In the genomic region with DNA sequence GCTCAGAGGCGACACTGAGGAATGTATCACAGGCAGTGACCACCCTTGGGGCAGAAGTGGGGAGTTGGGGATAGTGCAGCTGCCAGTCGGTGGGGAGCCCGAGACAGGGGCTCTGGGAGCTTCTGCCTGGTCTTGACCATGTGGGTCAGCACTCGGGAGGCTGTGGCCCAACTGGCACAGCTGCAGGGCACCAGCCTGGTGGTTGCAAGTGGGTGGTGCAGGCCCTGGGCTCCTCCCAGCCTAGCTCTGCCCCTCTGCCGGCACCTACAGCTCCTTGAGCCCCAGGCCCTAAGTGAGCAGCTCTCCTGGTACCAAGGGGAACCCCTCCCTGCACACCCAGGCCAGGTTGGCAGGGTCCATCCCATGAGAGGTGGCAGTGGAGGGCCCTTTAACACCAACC, we compare ENCODE assay signal across 21 cellular contexts. TPM values are rescaled to one million over a fixed set of nuclear protein-coding genes. Genes with fewer than 3 reads are reported as not detected.
DNase-seq lines count a peak whose midpoint lies in the region; ATAC-seq, FAIRE-seq and TF ChIP-seq lines count a peak whose summit lies in the region.
"Had no signal": no experiment of that assay in that cellular context is flagged by ENCODE, and none has a peak within 500 bp of the region (broad histone marks: within the 10 kb centered on the region; RNA-seq: fewer than 3 reads in every experiment).

No MANE protein-coding gene starts in this region.

- H3K4me1 Mint-ChIP-seq in glutamatergic neuron (ENCODE audit: low read depth, unreplicated experiment) = peaks cover 14% of the 10 kb centered on the region

- CTCF ChIA-PET in HepG2 (lab: Yijun Ruan, JAX; ENCODE audit: low intra/inter-chr PET ratio, low total read pairs) = no interaction called here

- WGBS in HepG2 (ENCODE audit: low lambda C conversion rate) = 86% methylated on average over 1 of the region's 5 CpGs
- 80% methylated on average over 1 of the region's 5 CpGs for WGBS in right lobe of liver (ENCODE audit: insufficient coverage, low coverage, low lambda C conversion rate, missing lambda C conversion rate)
- WGBS in tibial nerve, 2 donors = 67 to 82% methylated on average over 5 of the region's 5 CpGs

- H3K9me3 ChIP-seq in HepG2 (ENCODE audit: low read length) (no peaks in the 10 kb centered on the region), right lobe of liver (no peaks in the 10 kb centered on the region), WERI-Rb-1 (ENCODE audit: severe bottlenecking) (no peaks in the 10 kb centered on the region), tibial nerve (no peaks in the 10 kb centered on the region)
- H3K9me3 ChIP-seq: left lung, mucosa of descending colon, stomach had no signal

- no peak overlapping the region for H3K9ac ChIP-seq in HepG2 (ENCODE audit: insufficient read depth, low read depth, low read length)

- no peak for FAIRE-seq in HepG2 (lab: Jason Lieb, UNC)
- FAIRE-seq: GM12891, urothelium cell line had no signal

- H3K4me1 ChIP-seq in HepG2 (ENCODE audit: insufficient read depth, low read length) (no peaks in the 10 kb centered on the region), right lobe of liver (no peaks in the 10 kb centered on the region), tibial nerve (peaks cover 0 to 37% (median 0%) of the 10 kb centered on the region in 4 donors)
- H3K4me1 ChIP-seq: left lung had no signal

- ATAC-seq in HepG2 (peak; percentile 48), right lobe of liver (no peak)
- ATAC-seq: left lung, mucosa of descending colon, right cardiac atrium had no signal

- no peak overlapping the region for H3K4me3 Mint-ChIP-seq in glutamatergic neuron (ENCODE audit: unreplicated experiment)

- no peak for TF ChIP-seq CTCF in HepG2 (CRISPR knock-in tag; IDR thresholded peaks at IDR 0.05)
- no peak for TF ChIP-seq CTCF in right lobe of liver (IDR thresholded peaks at IDR 0.05)
- TF ChIP-seq CTCF in WERI-Rb-1 (IDR thresholded peaks at IDR 0.05; ENCODE audit: low read depth, low read length) = peak; percentile 15; the same call in 1 of the 2 replicates
- TF ChIP-seq CTCF in glutamatergic neuron (IDR thresholded peaks at IDR 0.05; ENCODE audit: partially characterized antibody, unreplicated experiment) = peak; percentile 46
- peak in 2 of 5 experiments; percentile 12 to 23 for TF ChIP-seq CTCF in tibial nerve (IDR thresholded peaks at IDR 0.05)

- H3K36me3 ChIP-seq in HepG2 (replicated peaks in 1 of 2; ENCODE audit: control insufficient read depth in 1 of 2, insufficient read depth in 2 of 2, low read length in 2 of 2) (peaks cover 6 to 16% of the 10 kb centered on the region in 2 experiments; a peak in 4 of 5 replicates), right lobe of liver (peaks cover 0 to 47% (median 8%) of the 10 kb centered on the region in 4 donors), WERI-Rb-1 (peaks cover 26% of the 10 kb centered on the region), tibial nerve (peaks cover 0 to 71% (median 0%) of the 10 kb centered on the region in 3 donors)

- no peak overlapping the region for H3K27ac Mint-ChIP-seq in glutamatergic neuron (ENCODE audit: unreplicated experiment)

- H4K20me1 ChIP-seq in HepG2 (ENCODE audit: insufficient read depth, low read length) = no peaks in the 10 kb centered on the region

- H3K79me2 ChIP-seq in HepG2 (ENCODE audit: insufficient read depth, low read length) = no peaks in the 10 kb centered on the region

- H3K9me3 Mint-ChIP-seq in glutamatergic neuron (ENCODE audit: unreplicated experiment) = peaks cover 5% of the 10 kb centered on the region

- no peak overlapping the region for H2AFZ ChIP-seq in HepG2 (ENCODE audit: low read length)

- TF ChIP-seq EP300 in HepG2 (IDR thresholded peaks at IDR 0.05; ENCODE audit: low read depth in 2 of 2, low read length in 2 of 2) (no peak), HepG2 (CRISPR knock-in tag; IDR thresholded peaks at IDR 0.05; ENCODE audit: borderline replicate concordance) (no peak), tibial nerve (IDR thresholded peaks at IDR 0.05) (no peak)

- POLR2A ChIA-PET in HepG2 (lab: Yijun Ruan, JAX) = no interaction called here

- H3K27ac ChIP-seq in HepG2 (ENCODE audit: extremely low read length, insufficient read depth, low read length) (no peak overlapping the region), right lobe of liver (no peak overlapping the region), WERI-Rb-1 (no peak overlapping the region), tibial nerve (peak overlapping the region; percentile 25 to 85 (median 63))
- H3K27ac ChIP-seq: left lung, stomach had no signal

- no peak overlapping the region for H3K4me2 ChIP-seq in HepG2 (ENCODE audit: low read depth, low read length)

- TF ChIP-seq POLR2A in HepG2 (IDR thresholded peaks at IDR 0.05; ENCODE audit: insufficient read depth in 1 of 2, low read depth in 2 of 2, low read length in 2 of 2) (no peak), right lobe of liver (IDR thresholded peaks at IDR 0.05) (no peak), tibial nerve (IDR thresholded peaks at IDR 0.05) (no peak)

- in situ Hi-C loops in HepG2 (cut with HindIII; ENCODE audit: extremely low pct_ligation_motif_present, low pct_unique_long_range_greater_than_20kb) = no loop called here

- no TSS peak for BruUV-seq in HepG2 (replicated peaks; lab: Mats Ljungman, UMichigan)

- H3K4me3 ChIP-seq in HepG2 (replicated peaks in 1 of 3; ENCODE audit: insufficient read depth in 1 of 3, low read depth in 2 of 3, low read length in 3 of 3) = no peak overlapping the region
- no peak overlapping the region for H3K4me3 ChIP-seq in right lobe of liver
- H3K4me3 ChIP-seq in WERI-Rb-1 (ENCODE audit: low read depth, low read length) = no peak overlapping the region
- H3K4me3 ChIP-seq in tibial nerve = no peak overlapping the region
- H3K4me3 ChIP-seq: left lung, mucosa of descending colon, stomach had no signal

- H3K36me3 Mint-ChIP-seq in glutamatergic neuron (ENCODE audit: unreplicated experiment) = no peaks in the 10 kb centered on the region

- DNase-seq in HepG2 (ENCODE audit: low spot score) = no peak
- DNase-seq in right lobe of liver = no peak
- no peak for DNase-seq in WERI-Rb-1
- DNase-seq in glutamatergic neuron = no peak
- DNase-seq in tibial nerve (ENCODE audit: low spot score in 2 of 2) = no peak
- no peak for DNase-seq in GDM1 (lab: John Stamatoyannopoulos, UW)
- DNase-seq in foreskin melanocyte = no peak
- DNase-seq in NCI-H1694 treated with DMSO at 0.1 percent for 48 hours (lab: John Stamatoyannopoulos, UW) = no peak
- DNase-seq: activated CD4-positive, alpha-beta T cell treated with anti-CD3 and anti-CD28 coated beads for 48 hours; activated naive CD4-positive, alpha-beta T cell; foreskin fibroblast; KBM-7; NCI-H1048; NCI-H69; stomach; T1000 had no signal

- intact Hi-C loops in HepG2 (cut with micrococcal nuclease; ENCODE audit: unreplicated experiment) = no loop called here
- intact Hi-C loops in right lobe of liver (cut with DNase I) = no loop called here

- peaks cover 2% of the 10 kb centered on the region for H3K27me3 Mint-ChIP-seq in glutamatergic neuron (ENCODE audit: unreplicated experiment)

- no peak for TF ChIP-seq RAD21 in HepG2 (CRISPR knock-in tag; IDR thresholded peaks at IDR 0.05)

- H3K27me3 ChIP-seq in HepG2 (ENCODE audit: control insufficient read depth in 1 of 2, insufficient read depth in 2 of 2, low read length in 2 of 2) (no peaks in the 10 kb centered on the region), right lobe of liver (no peaks in the 10 kb centered on the region), WERI-Rb-1 (ENCODE audit: insufficient read depth, low read depth, severe bottlenecking) (no peaks in the 10 kb centered on the region), tibial nerve (no peaks in the 10 kb centered on the region)
- H3K27me3 ChIP-seq: left lung, stomach had no signal

RNA-seq across cellular contexts. Expression of a gene that starts 12.6 kb away (rescaled TPM):
- 0.22 TPM in 1 of 2 replicates, not detected in the other for total RNA-seq in HepG2 (2016; rRNA removed; fragmentation: Illumina TruSeq; extraction: Trizol)
- not detected in 2 replicates for total RNA-seq in HepG2 (2016; cell fraction: cytosol; rRNA removed; fragmentation: Illumina TruSeq; extraction: Trizol; ENCODE audit: low read depth)
- not detected in 2 replicates for total RNA-seq in HepG2 (2016; cell fraction: insoluble cytoplasmic fraction; rRNA removed; fragmentation: Illumina TruSeq; extraction: Trizol)
- total RNA-seq in HepG2 (2016; cell fraction: membrane; rRNA removed; fragmentation: Illumina TruSeq; extraction: Trizol) = not detected in 2 replicates
- not detected in 2 replicates for total RNA-seq in HepG2 (2016; cell fraction: nucleus; rRNA removed; fragmentation: Illumina TruSeq; extraction: Trizol)
- 0.05 and 0.08 TPM in 2 replicates for polyA plus RNA-seq in HepG2 (2011; rRNA removed)
- 0.08 and 0.17 TPM in 2 replicates for polyA plus RNA-seq in HepG2 (2011; cell fraction: cytosol; rRNA removed)
- polyA plus RNA-seq in HepG2 (2011; cell fraction: nucleus; rRNA removed) = 0.40 and 1.6 TPM in 2 replicates
- polyA plus RNA-seq in HepG2 (2012) = not detected in 2 replicates
- polyA plus RNA-seq in HepG2 (2016; cell fraction: cytosol; fragmentation: Illumina TruSeq; extraction: Trizol; ENCODE audit: low read depth) = not detected in 2 replicates
- polyA plus RNA-seq in HepG2 (2016; cell fraction: insoluble cytoplasmic fraction; fragmentation: Illumina TruSeq; extraction: Trizol; ENCODE audit: low read depth) = not detected in 2 replicates
- polyA plus RNA-seq in HepG2 (2016; cell fraction: membrane; fragmentation: Illumina TruSeq; extraction: Trizol; ENCODE audit: low read depth) = not detected in 2 replicates
- 1.5 TPM in 1 of 2 replicates, not detected in the other for polyA plus RNA-seq in HepG2 (2016; cell fraction: nucleus; fragmentation: Illumina TruSeq; extraction: Trizol; ENCODE audit: insufficient read depth, low read depth)
- polyA minus RNA-seq in HepG2 (2011; rRNA and poly(A)+ RNA removed; ENCODE audit: low replicate concordance) = 0.09 TPM in 1 of 2 replicates, not detected in the other
- not detected in 2 replicates for polyA minus RNA-seq in HepG2 (2011; cell fraction: cytosol; rRNA and poly(A)+ RNA removed)
- not detected in 2 replicates for polyA minus RNA-seq in HepG2 (2011; cell fraction: nucleus; rRNA and poly(A)+ RNA removed)
- total RNA-seq in right lobe of liver = 1 to 10 TPM in 3 of 6 experiments, under 1 TPM in 3; 0.32 to 1.2 (median 0.87) TPM
- total RNA-seq in glutamatergic neuron (ENCODE audit: unreplicated experiment) = 1.3 TPM
- total RNA-seq in tibial nerve = 1 to 10 TPM in 3 of 4 donors, not detected in 1; 2.2 to 6.6 (median 3.3) TPM

RNA-seq across cellular contexts. Expression of a gene that starts 21.6 kb away (rescaled TPM):
- total RNA-seq in HepG2 (2016; rRNA removed; fragmentation: Illumina TruSeq; extraction: Trizol) (2.6 and 3.3 TPM in 2 replicates), right lobe of liver (10 to 100 TPM in 4 of 6 experiments, 1 to 10 TPM in 2; 8.9 to 15.8 (median 11.5) TPM), glutamatergic neuron (ENCODE audit: unreplicated experiment) (10.3 TPM), tibial nerve (10 to 100 TPM; 30.3 to 43.5 (median 35.1) TPM)
- total RNA-seq in HepG2 (2016; cell fraction: cytosol; rRNA removed; fragmentation: Illumina TruSeq; extraction: Trizol; ENCODE audit: low read depth) = 3.1 TPM in 2 replicates
- total RNA-seq in HepG2 (2016; cell fraction: insoluble cytoplasmic fraction; rRNA removed; fragmentation: Illumina TruSeq; extraction: Trizol) = 1.9 and 3.4 TPM in 2 replicates
- total RNA-seq in HepG2 (2016; cell fraction: membrane; rRNA removed; fragmentation: Illumina TruSeq; extraction: Trizol) = 6.6 and 6.7 TPM in 2 replicates
- 2.1 and 2.7 TPM in 2 replicates for total RNA-seq in HepG2 (2016; cell fraction: nucleus; rRNA removed; fragmentation: Illumina TruSeq; extraction: Trizol)
- 1.8 and 2.2 TPM in 2 replicates for polyA plus RNA-seq in HepG2 (2011; rRNA removed)
- polyA plus RNA-seq in HepG2 (2011; cell fraction: cytosol; rRNA removed) = 1.8 and 3.2 TPM in 2 replicates
- 6.0 and 8.0 TPM in 2 replicates for polyA plus RNA-seq in HepG2 (2011; cell fraction: nucleus; rRNA removed)
- polyA plus RNA-seq in HepG2 (2012) = 0.98 and 1.3 TPM in 2 replicates
- polyA plus RNA-seq in HepG2 (2016; cell fraction: cytosol; fragmentation: Illumina TruSeq; extraction: Trizol; ENCODE audit: low read depth) = 4.1 and 4.7 TPM in 2 replicates
- polyA plus RNA-seq in HepG2 (2016; cell fraction: insoluble cytoplasmic fraction; fragmentation: Illumina TruSeq; extraction: Trizol; ENCODE audit: low read depth) = 3.4 and 4.4 TPM in 2 replicates
- polyA plus RNA-seq in HepG2 (2016; cell fraction: membrane; fragmentation: Illumina TruSeq; extraction: Trizol; ENCODE audit: low read depth) = 7.9 and 8.8 TPM in 2 replicates
- polyA plus RNA-seq in HepG2 (2016; cell fraction: nucleus; fragmentation: Illumina TruSeq; extraction: Trizol; ENCODE audit: insufficient read depth, low read depth) = 5.9 and 7.0 TPM in 2 replicates
- 2.7 and 10.4 TPM in 2 replicates for polyA minus RNA-seq in HepG2 (2011; rRNA and poly(A)+ RNA removed; ENCODE audit: low replicate concordance)
- polyA minus RNA-seq in HepG2 (2011; cell fraction: cytosol; rRNA and poly(A)+ RNA removed) = 1.5 and 1.6 TPM in 2 replicates
- polyA minus RNA-seq in HepG2 (2011; cell fraction: nucleus; rRNA and poly(A)+ RNA removed) = 1.9 and 3.5 TPM in 2 replicates

RNA-seq across cellular contexts. Expression of a gene that starts 60.0 kb away (rescaled TPM):
- total RNA-seq in HepG2 (2016; rRNA removed; fragmentation: Illumina TruSeq; extraction: Trizol) (167 and 211 TPM in 2 replicates), right lobe of liver (100 to 1,000 TPM in 3 of 6 experiments, 10 to 100 TPM in 3; 75.0 to 112 (median 98.2) TPM), glutamatergic neuron (ENCODE audit: unreplicated experiment) (355 TPM), tibial nerve (100 to 1,000 TPM; 174 to 211 (median 188) TPM)
- 28.9 and 32.2 TPM in 2 replicates for total RNA-seq in HepG2 (2016; cell fraction: cytosol; rRNA removed; fragmentation: Illumina TruSeq; extraction: Trizol; ENCODE audit: low read depth)
- 146 and 211 TPM in 2 replicates for total RNA-seq in HepG2 (2016; cell fraction: insoluble cytoplasmic fraction; rRNA removed; fragmentation: Illumina TruSeq; extraction: Trizol)
- total RNA-seq in HepG2 (2016; cell fraction: membrane; rRNA removed; fragmentation: Illumina TruSeq; extraction: Trizol) = 47.2 and 49.1 TPM in 2 replicates
- 216 and 251 TPM in 2 replicates for total RNA-seq in HepG2 (2016; cell fraction: nucleus; rRNA removed; fragmentation: Illumina TruSeq; extraction: Trizol)
- 326 and 401 TPM in 2 replicates for polyA plus RNA-seq in HepG2 (2011; rRNA removed)
- 202 and 208 TPM in 2 replicates for polyA plus RNA-seq in HepG2 (2011; cell fraction: cytosol; rRNA removed)
- polyA plus RNA-seq in HepG2 (2011; cell fraction: nucleus; rRNA removed) = 687 and 755 TPM in 2 replicates
- polyA plus RNA-seq in HepG2 (2012) = 138 and 189 TPM in 2 replicates
- polyA plus RNA-seq in HepG2 (2016; cell fraction: cytosol; fragmentation: Illumina TruSeq; extraction: Trizol; ENCODE audit: low read depth) = 22.8 and 25.5 TPM in 2 replicates
- 183 and 203 TPM in 2 replicates for polyA plus RNA-seq in HepG2 (2016; cell fraction: insoluble cytoplasmic fraction; fragmentation: Illumina TruSeq; extraction: Trizol; ENCODE audit: low read depth)
- 29.2 and 38.3 TPM in 2 replicates for polyA plus RNA-seq in HepG2 (2016; cell fraction: membrane; fragmentation: Illumina TruSeq; extraction: Trizol; ENCODE audit: low read depth)
- polyA plus RNA-seq in HepG2 (2016; cell fraction: nucleus; fragmentation: Illumina TruSeq; extraction: Trizol; ENCODE audit: insufficient read depth, low read depth) = 477 and 502 TPM in 2 replicates
- polyA minus RNA-seq in HepG2 (2011; rRNA and poly(A)+ RNA removed; ENCODE audit: low replicate concordance) = 381 and 574 TPM in 2 replicates
- 103 and 111 TPM in 2 replicates for polyA minus RNA-seq in HepG2 (2011; cell fraction: cytosol; rRNA and poly(A)+ RNA removed)
- polyA minus RNA-seq in HepG2 (2011; cell fraction: nucleus; rRNA and poly(A)+ RNA removed) = 302 and 303 TPM in 2 replicates

Comparison
In these comparisons a context has a peak if more than half of its experiments do, and no peak if none do; other contexts are left out.
1. H3K27ac ChIP-seq: peak in tibial nerve (4 of 4); none in HepG2 (single experiment), right lobe of liver (0 of 3) and WERI-Rb-1 (single experiment).
2. CTCF ChIP-seq: peak in WERI-Rb-1 (single experiment) and glutamatergic neuron (single experiment); none in HepG2 (single experiment) and right lobe of liver (0 of 4).